ENCODE assay signal across 8 cellular contexts in genomic region chr17:82064433-82065192, GRCh38. TPM values are rescaled to one million over a fixed set of nuclear protein-coding genes. Genes with fewer than 3 reads are reported as not detected.
DNase-seq lines count a peak whose midpoint lies in the region; ATAC-seq and TF ChIP-seq lines count a peak whose summit lies in the region.

No MANE protein-coding gene starts in this region.

- H3K27me3 ChIP-seq in RWPE2 (ENCODE audit: insufficient read depth, poor library complexity, severe bottlenecking) = no peaks in the 10 kb centered on the region

- no peaks in the 10 kb centered on the region for H3K9me3 ChIP-seq in RWPE2 (ENCODE audit: severe bottlenecking)

- intact Hi-C loops in posterior vena cava (cut with DNase I) = no loop called here

- ATAC-seq in RWPE2 (ENCODE audit: low read depth) (peak; percentile 47; the same call in 2 of the 3 replicates), GM18867 (IDR thresholded peaks at IDR 0.05; ENCODE audit: unreplicated experiment) (no peak)

- H3K27ac ChIP-seq in RWPE2 (ENCODE audit: poor library complexity, severe bottlenecking) = peak overlapping the region; percentile 41

- H3K36me3 ChIP-seq in RWPE2 (ENCODE audit: low read depth) = peaks cover 46% of the 10 kb centered on the region

- peak; percentile 6 for DNase-seq in NCI-H2029 (lab: John Stamatoyannopoulos, UW)
- no peak for DNase-seq in NCI-H2029 treated with DMSO at 0.1 percent for 48 hours (lab: John Stamatoyannopoulos, UW)
- DNase-seq in RWPE2 (ENCODE audit: low spot score) = no peak
- no peak for DNase-seq in fibroblast of the aortic adventitia (ENCODE audit: low read depth)
- DNase-seq in retinal pigment epithelial cell (ENCODE audit: low read depth) = no peak
- DNase-seq in posterior vena cava (ENCODE audit: low spot score) = no peak
- no peak for DNase-seq in NCI-H2227 treated with DMSO at 0.1 percent for 48 hours (lab: John Stamatoyannopoulos, UW)

- H3K4me1 ChIP-seq in RWPE2 (ENCODE audit: insufficient read depth, poor library complexity, severe bottlenecking) = no peaks in the 10 kb centered on the region

- peak overlapping the region; percentile 98 for H3K4me3 ChIP-seq in RWPE2 (ENCODE audit: severe bottlenecking)
- H3K4me3 ChIP-seq in fibroblast of the aortic adventitia (ENCODE audit: low read depth, low read length) = peak overlapping the region; percentile 82
- H3K4me3 ChIP-seq in retinal pigment epithelial cell (ENCODE audit: low read length) = peak overlapping the region; percentile 67

- TF ChIP-seq CTCF in RWPE2 (IDR thresholded peaks at IDR 0.05; ENCODE audit: poor library complexity, severe bottlenecking) (no peak), fibroblast of the aortic adventitia (IDR thresholded peaks at IDR 0.05; ENCODE audit: insufficient read depth, low read length) (no peak), retinal pigment epithelial cell (conservative IDR thresholded peaks at IDR 0.05; ENCODE audit: low read depth, low read length) (no peak)

RNA-seq across cellular contexts. Expression of gene DUS1L, which starts 1.0 kb away (rescaled TPM):
- 33.8 and 62.3 TPM in 2 replicates for total RNA-seq in fibroblast of the aortic adventitia (ENCODE audit: low replicate concordance)
- total RNA-seq in posterior vena cava = 10 to 100 TPM; 47.8 to 48.6 TPM

RNA-seq across cellular contexts. Expression of gene GPS1, which starts 12.9 kb away (rescaled TPM):
- total RNA-seq in fibroblast of the aortic adventitia (ENCODE audit: low replicate concordance) (77.5 and 85.5 TPM in 2 replicates), posterior vena cava (10 to 100 TPM; 54.6 to 62.7 TPM)

RNA-seq across cellular contexts. Expression of gene RFNG, which starts 13.0 kb away (rescaled TPM):
- total RNA-seq in fibroblast of the aortic adventitia (ENCODE audit: low replicate concordance) (32.0 and 33.3 TPM in 2 replicates), posterior vena cava (10 to 100 TPM; 23.7 to 26.4 TPM)

RNA-seq across cellular contexts. Expression of gene DCXR, which starts 27.1 kb away (rescaled TPM):
- 29.3 and 101 TPM in 2 replicates for total RNA-seq in fibroblast of the aortic adventitia (ENCODE audit: low replicate concordance)
- total RNA-seq in posterior vena cava = 10 to 100 TPM; 44.1 to 52.1 TPM

RNA-seq across cellular contexts. Expression of gene RAC3, which starts 33.1 kb away (rescaled TPM):
- total RNA-seq in fibroblast of the aortic adventitia (ENCODE audit: low replicate concordance) (6.2 and 13.5 TPM in 2 replicates), posterior vena cava (1 to 10 TPM; 1.0 to 1.3 TPM)
